Comparison of ENCODE assay signal across 1 cellular context in the genomic region with DNA sequence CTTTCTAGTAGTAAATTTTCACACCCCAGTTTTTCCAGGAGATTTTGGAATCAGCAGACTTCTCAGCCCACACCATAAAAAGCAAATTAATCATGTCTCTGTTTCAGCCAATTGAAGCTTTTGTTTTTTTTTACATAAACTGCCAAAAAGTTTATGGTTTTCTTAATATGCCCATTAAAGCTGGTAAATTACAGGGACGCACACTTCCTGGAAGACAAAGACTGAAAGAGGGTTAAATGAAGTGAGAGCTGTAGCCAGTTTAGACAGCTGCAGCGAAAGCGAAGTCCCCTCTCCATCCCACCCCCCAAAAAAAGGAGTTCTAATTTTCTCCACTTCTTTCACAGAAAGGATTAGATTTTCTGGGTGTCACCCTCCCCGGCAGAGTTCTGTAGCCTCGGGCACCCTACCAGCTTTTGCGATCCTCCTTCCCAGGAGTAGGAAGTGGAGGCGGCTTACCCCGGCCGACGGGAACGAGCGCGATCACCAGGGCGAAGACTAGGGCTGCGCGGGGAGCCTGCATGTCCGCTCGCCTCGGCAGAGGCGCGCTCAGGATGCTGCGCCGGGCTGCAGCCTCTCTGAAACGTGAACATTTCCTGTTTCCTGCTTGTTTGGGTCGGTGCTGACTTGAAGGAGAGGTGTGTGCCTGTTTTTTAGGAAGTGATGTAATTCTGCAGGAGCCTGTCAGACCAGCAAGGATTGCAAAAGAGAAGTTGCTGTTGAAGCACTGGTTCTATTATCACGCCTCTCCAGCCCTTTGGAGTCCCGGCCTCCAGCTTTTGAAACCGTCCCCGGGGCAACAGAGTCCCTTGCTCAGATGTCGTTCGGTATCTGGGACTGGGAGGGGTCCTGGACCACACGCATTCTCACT.
TF ChIP-seq lines count a peak whose summit lies in the region.

A gene with protein sequence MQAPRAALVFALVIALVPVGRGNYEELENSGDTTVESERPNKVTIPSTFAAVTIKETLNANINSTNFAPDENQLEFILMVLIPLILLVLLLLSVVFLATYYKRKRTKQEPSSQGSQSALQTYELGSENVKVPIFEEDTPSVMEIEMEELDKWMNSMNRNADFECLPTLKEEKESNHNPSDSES (minus strand): TSS at position 584 of the 868 bp plus-strand sequence. CDS start 64 bp downstream, at position 520.

TF ChIP-seq in GM23338, 12 proteins besides CTCF, POLR2A, EP300 and RAD21 (continued from another document):
- TF ChIP-seq, protein P1, sequence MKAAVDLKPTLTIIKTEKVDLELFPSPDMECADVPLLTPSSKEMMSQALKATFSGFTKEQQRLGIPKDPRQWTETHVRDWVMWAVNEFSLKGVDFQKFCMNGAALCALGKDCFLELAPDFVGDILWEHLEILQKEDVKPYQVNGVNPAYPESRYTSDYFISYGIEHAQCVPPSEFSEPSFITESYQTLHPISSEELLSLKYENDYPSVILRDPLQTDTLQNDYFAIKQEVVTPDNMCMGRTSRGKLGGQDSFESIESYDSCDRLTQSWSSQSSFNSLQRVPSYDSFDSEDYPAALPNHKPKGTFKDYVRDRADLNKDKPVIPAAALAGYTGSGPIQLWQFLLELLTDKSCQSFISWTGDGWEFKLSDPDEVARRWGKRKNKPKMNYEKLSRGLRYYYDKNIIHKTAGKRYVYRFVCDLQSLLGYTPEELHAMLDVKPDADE (IDR thresholded peaks at IDR 0.05): 0 out of 2 replicates have a peak, but pooled peaks have one; percentile 39
- TF ChIP-seq, protein P2, sequence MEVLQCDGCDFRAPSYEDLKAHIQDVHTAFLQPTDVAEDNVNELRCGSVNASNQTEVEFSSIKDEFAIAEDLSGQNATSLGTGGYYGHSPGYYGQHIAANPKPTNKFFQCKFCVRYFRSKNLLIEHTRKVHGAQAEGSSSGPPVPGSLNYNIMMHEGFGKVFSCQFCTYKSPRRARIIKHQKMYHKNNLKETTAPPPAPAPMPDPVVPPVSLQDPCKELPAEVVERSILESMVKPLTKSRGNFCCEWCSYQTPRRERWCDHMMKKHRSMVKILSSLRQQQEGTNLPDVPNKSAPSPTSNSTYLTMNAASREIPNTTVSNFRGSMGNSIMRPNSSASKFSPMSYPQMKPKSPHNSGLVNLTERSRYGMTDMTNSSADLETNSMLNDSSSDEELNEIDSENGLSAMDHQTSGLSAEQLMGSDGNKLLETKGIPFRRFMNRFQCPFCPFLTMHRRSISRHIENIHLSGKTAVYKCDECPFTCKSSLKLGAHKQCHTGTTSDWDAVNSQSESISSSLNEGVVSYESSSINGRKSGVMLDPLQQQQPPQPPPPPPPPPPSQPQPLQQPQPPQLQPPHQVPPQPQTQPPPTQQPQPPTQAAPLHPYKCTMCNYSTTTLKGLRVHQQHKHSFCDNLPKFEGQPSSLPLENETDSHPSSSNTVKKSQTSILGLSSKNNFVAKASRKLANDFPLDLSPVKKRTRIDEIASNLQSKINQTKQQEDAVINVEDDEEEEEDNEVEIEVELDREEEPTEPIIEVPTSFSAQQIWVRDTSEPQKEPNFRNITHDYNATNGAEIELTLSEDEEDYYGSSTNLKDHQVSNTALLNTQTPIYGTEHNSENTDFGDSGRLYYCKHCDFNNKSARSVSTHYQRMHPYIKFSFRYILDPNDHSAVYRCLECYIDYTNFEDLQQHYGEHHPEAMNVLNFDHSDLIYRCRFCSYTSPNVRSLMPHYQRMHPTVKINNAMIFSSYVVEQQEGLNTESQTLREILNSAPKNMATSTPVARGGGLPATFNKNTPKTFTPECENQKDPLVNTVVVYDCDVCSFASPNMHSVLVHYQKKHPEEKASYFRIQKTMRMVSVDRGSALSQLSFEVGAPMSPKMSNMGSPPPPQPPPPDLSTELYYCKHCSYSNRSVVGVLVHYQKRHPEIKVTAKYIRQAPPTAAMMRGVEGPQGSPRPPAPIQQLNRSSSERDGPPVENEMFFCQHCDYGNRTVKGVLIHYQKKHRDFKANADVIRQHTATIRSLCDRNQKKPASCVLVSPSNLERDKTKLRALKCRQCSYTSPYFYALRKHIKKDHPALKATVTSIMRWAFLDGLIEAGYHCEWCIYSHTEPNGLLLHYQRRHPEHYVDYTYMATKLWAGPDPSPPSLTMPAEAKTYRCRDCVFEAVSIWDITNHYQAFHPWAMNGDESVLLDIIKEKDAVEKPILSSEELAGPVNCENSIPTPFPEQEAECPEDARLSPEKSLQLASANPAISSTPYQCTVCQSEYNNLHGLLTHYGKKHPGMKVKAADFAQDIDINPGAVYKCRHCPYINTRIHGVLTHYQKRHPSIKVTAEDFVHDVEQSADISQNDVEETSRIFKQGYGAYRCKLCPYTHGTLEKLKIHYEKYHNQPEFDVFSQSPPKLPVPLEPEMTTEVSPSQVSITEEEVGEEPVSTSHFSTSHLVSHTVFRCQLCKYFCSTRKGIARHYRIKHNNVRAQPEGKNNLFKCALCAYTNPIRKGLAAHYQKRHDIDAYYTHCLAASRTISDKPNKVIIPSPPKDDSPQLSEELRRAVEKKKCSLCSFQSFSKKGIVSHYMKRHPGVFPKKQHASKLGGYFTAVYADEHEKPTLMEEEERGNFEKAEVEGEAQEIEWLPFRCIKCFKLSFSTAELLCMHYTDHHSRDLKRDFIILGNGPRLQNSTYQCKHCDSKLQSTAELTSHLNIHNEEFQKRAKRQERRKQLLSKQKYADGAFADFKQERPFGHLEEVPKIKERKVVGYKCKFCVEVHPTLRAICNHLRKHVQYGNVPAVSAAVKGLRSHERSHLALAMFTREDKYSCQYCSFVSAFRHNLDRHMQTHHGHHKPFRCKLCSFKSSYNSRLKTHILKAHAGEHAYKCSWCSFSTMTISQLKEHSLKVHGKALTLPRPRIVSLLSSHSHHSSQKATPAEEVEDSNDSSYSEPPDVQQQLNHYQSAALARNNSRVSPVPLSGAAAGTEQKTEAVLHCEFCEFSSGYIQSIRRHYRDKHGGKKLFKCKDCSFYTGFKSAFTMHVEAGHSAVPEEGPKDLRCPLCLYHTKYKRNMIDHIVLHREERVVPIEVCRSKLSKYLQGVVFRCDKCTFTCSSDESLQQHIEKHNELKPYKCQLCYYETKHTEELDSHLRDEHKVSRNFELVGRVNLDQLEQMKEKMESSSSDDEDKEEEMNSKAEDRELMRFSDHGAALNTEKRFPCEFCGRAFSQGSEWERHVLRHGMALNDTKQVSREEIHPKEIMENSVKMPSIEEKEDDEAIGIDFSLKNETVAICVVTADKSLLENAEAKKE (CRISPR knock-in tag; IDR thresholded peaks at IDR 0.05): no peak
- TF ChIP-seq CREB1 (CRISPR knock-in tag; IDR thresholded peaks at IDR 0.05; ENCODE audit: low read depth): peak; percentile 52
- TF ChIP-seq STAT1 (IDR thresholded peaks at IDR 0.05; ENCODE audit: unreplicated experiment): no peak
- no peak for TF ChIP-seq NANOG (IDR thresholded peaks at IDR 0.05; ENCODE audit: borderline replicate concordance)
- peak; percentile 40; the same call in 1 of the 2 replicates for TF ChIP-seq POLR2AphosphoS5 (IDR thresholded peaks at IDR 0.05; ENCODE audit: low read depth)
